In the genomic region with DNA sequence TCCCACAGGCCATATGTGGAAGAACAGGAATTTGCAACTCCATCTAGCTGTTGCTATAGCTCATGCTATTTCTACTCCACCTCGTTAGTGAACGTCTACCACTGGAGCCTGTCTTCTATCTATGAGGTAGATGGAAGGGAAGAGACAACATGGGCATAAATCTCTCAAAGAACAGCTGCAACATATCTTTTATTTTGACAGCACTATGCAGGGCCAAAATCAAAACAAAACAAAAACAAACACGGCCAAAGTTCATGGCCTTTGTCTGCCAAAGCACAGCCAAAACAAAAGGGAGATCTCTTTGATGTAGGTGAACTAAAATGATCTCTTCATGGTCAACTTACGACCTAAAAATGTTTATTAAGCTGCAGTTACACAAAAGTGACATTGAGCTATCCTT, we compare ENCODE assay signal across 15 cellular contexts.
DNase-seq lines count a peak whose midpoint lies in the region; ATAC-seq and TF ChIP-seq lines count a peak whose summit lies in the region.
"Had no signal": no experiment of that assay in that cellular context is flagged by ENCODE, and none has a peak within 500 bp of the region (broad histone marks: within the 10 kb centered on the region; RNA-seq: fewer than 3 reads in every experiment).

No MANE protein-coding gene starts in this region.

- H3K9ac ChIP-seq in skeletal muscle tissue (ENCODE audit: low read depth in 1 of 3, low read length in 3 of 3) = no peak overlapping the region

- TF ChIP-seq POLR2A in heart left ventricle (IDR thresholded peaks at IDR 0.05) = no peak

- DNase-seq in LHCN-M2 (ENCODE audit: low read depth) (peak; percentile 71), left kidney (ENCODE audit: low read depth, low spot score) (peak; percentile 57), myocyte (ENCODE audit: low read depth) (peak; percentile 74), heart left ventricle (no peak), foreskin fibroblast (no peak)
- DNase-seq: C1 segment of cervical spinal cord; Calu3; CD4-positive, alpha-beta T cell; DMS 273 treated with DMSO at 0.1 percent for 48 hours; DMS79 treated with DMSO at 0.1 percent for 48 hours; EL; H7 had no signal

- H3K36me3 ChIP-seq in skeletal muscle tissue (ENCODE audit: control insufficient read depth in 3 of 3, insufficient read depth in 3 of 3, low read length in 3 of 3) (no peaks in the 10 kb centered on the region), heart left ventricle (no peaks in the 10 kb centered on the region)

- WGBS in heart left ventricle, 4 donors = 36 to 52% (median 47%) methylated on average over 4 of the region's 4 CpGs

- ATAC-seq in HG02759 (IDR thresholded peaks at IDR 0.05; ENCODE audit: unreplicated experiment) = no peak
- no peak for ATAC-seq in heart left ventricle
- ATAC-seq: GM23338 had no signal

- TF ChIP-seq CTCF in heart left ventricle (IDR thresholded peaks at IDR 0.05) = no peak
- TF ChIP-seq CTCF in foreskin fibroblast (IDR thresholded peaks at IDR 0.05; ENCODE audit: low read depth, low read length) = no peak

- H3K4me1 ChIP-seq in skeletal muscle tissue (ENCODE audit: control insufficient read depth in 3 of 3, insufficient read depth in 3 of 3, low read length in 3 of 3) (no peaks in the 10 kb centered on the region), heart left ventricle (no peaks in the 10 kb centered on the region)

- H3K27ac ChIP-seq in skeletal muscle tissue (ENCODE audit: low read depth, low read length) (peak overlapping the region; percentile 33), heart left ventricle (no peak overlapping the region)

- no peak overlapping the region for H3K4me3 ChIP-seq in skeletal muscle tissue (ENCODE audit: low read length in 3 of 3)
- H3K4me3 ChIP-seq in heart left ventricle = no peak overlapping the region
- H3K4me3 ChIP-seq in foreskin fibroblast (ENCODE audit: low read depth in 1 of 2, low read length in 2 of 2) = no peak overlapping the region
- H3K4me3 ChIP-seq: GM23338 had no signal

- peaks cover 0 to 2% (median 0%) of the 10 kb centered on the region in 3 donors for H3K9me3 ChIP-seq in skeletal muscle tissue (ENCODE audit: control insufficient read depth in 3 of 3, low read length in 3 of 3)
- peaks cover 0 to 12% (median 0%) of the 10 kb centered on the region in 12 donors for H3K9me3 ChIP-seq in heart left ventricle

- intact Hi-C loops in heart left ventricle (cut with DNase I) = loop anchor here in 1 of 10 donors (10.0 kb wide), 1 partner anchor 67 kb away; no protein-coding TSS in a partner anchor

- H3K27me3 ChIP-seq in skeletal muscle tissue (ENCODE audit: control insufficient read depth in 3 of 3, insufficient read depth in 3 of 3, low read length in 3 of 3) (no peaks in the 10 kb centered on the region), heart left ventricle (no peaks in the 10 kb centered on the region)

Comparison
In these comparisons a context has a peak if more than half of its experiments do, and no peak if none do; other contexts are left out.
1. DNase-seq: peak in LHCN-M2 (single experiment), left kidney (single experiment) and myocyte (single experiment); none in heart left ventricle (0 of 5) and foreskin fibroblast (0 of 2).